ENCODE assay signal across 19 cellular contexts in genomic region chr1:41590331-41590730, GRCh38.
DNase-seq lines count a peak whose midpoint lies in the region; ATAC-seq, FAIRE-seq and TF ChIP-seq lines count a peak whose summit lies in the region.
"Had no signal": no experiment of that assay in that cellular context is flagged by ENCODE, and none has a peak within 500 bp of the region (broad histone marks: within the 10 kb centered on the region; RNA-seq: fewer than 3 reads in every experiment).

No MANE protein-coding gene starts in this region.

- peak; percentile 40 for FAIRE-seq in bronchial epithelial cell (lab: Jason Lieb, UNC)
- FAIRE-seq in pancreas (lab: Jason Lieb, UNC): no peak
- FAIRE-seq: GM12878, GM19239, HepG2, HTR-8/SVneo had no signal

- H3K36me3 Mint-ChIP-seq in activated CD4-positive, alpha-beta T cell treated with anti-CD3 and anti-CD28 coated beads, Interleukin-2, amount 10 ng/mL, durations not matched to agents 24 days and 14 days (ENCODE audit: low read depth): peaks cover 50% of the 10 kb centered on the region
- no peaks in the 10 kb centered on the region for H3K36me3 Mint-ChIP-seq in osteocyte (ENCODE audit: unreplicated experiment)

- TF ChIP-seq CTCF in DND-41 (IDR thresholded peaks at IDR 0.05; ENCODE audit: borderline replicate concordance, extremely low read depth, low read length, poor library complexity, severe bottlenecking): no peak
- no peak for TF ChIP-seq CTCF in bronchial epithelial cell (IDR thresholded peaks at IDR 0.05; ENCODE audit: insufficient read depth, low read length, severe bottlenecking)
- TF ChIP-seq CTCF in osteocyte (IDR thresholded peaks at IDR 0.05): no peak
- TF ChIP-seq CTCF in pancreas (IDR thresholded peaks at IDR 0.05): no peak

- no peaks in the 10 kb centered on the region for H3K27me3 ChIP-seq in DND-41 (ENCODE audit: insufficient read depth, low read length, poor library complexity)
- H3K27me3 ChIP-seq in bronchial epithelial cell (ENCODE audit: control insufficient read depth, insufficient read depth, low read length): no peaks in the 10 kb centered on the region
- H3K27me3 ChIP-seq in pancreas: no peaks in the 10 kb centered on the region
- H3K27me3 ChIP-seq: BLaER1 had no signal

- no peaks in the 10 kb centered on the region for H3K9me3 Mint-ChIP-seq in activated CD4-positive, alpha-beta T cell treated with anti-CD3 and anti-CD28 coated beads, Interleukin-2, amount 10 ng/mL, durations not matched to agents 24 days and 14 days
- H3K9me3 Mint-ChIP-seq in osteocyte (ENCODE audit: unreplicated experiment): peaks cover 5% of the 10 kb centered on the region

- DNase-seq in activated CD4-positive, alpha-beta T cell treated with anti-CD3 and anti-CD28 coated beads, Interleukin-2, amount 10 ng/mL, durations not matched to agents 24 days and 14 days: no peak
- no peak for DNase-seq in activated CD4-positive, alpha-beta T cell treated with anti-CD3 and anti-CD28 coated beads for 4 hours
- DNase-seq in DND-41: no peak
- no peak for DNase-seq in bronchial epithelial cell (ENCODE audit: low read depth)
- DNase-seq in osteocyte (ENCODE audit: extremely low spot score, unreplicated experiment): peak; percentile 49
- DNase-seq in HPDE6-E6E7 (ENCODE audit: extremely low spot score): no peak
- no peak for DNase-seq in Ammon's horn (ENCODE audit: low spot score)
- DNase-seq in pancreas: no peak
- DNase-seq: Calu3; CD4-positive, CD25-positive, alpha-beta regulatory T cell; DMS 273 treated with DMSO at 0.1 percent for 48 hours; GOT3 had no signal

- H3K9me3 ChIP-seq in DND-41 (ENCODE audit: insufficient read depth, low read length, severe bottlenecking): no peaks in the 10 kb centered on the region
- no peaks in the 10 kb centered on the region for H3K9me3 ChIP-seq in pancreas
- H3K9me3 ChIP-seq: HAP-1 had no signal

- H3K4me2 ChIP-seq in DND-41 (ENCODE audit: insufficient read depth, low read length): no peak overlapping the region
- H3K4me2 ChIP-seq: BLaER1 had no signal

- no peaks in the 10 kb centered on the region for H3K27me3 Mint-ChIP-seq in activated CD4-positive, alpha-beta T cell treated with anti-CD3 and anti-CD28 coated beads, Interleukin-2, amount 10 ng/mL, durations not matched to agents 24 days and 14 days
- H3K27me3 Mint-ChIP-seq in osteocyte (ENCODE audit: unreplicated experiment): no peaks in the 10 kb centered on the region
- H3K27me3 Mint-ChIP-seq: CD4-positive, CD25-positive, alpha-beta regulatory T cell had no signal

- peaks cover 100% of the 10 kb centered on the region for H3K79me2 ChIP-seq in DND-41 (ENCODE audit: insufficient read depth, low read length)

- H3K4me3 Mint-ChIP-seq in activated CD4-positive, alpha-beta T cell treated with anti-CD3 and anti-CD28 coated beads, Interleukin-2, amount 10 ng/mL, durations not matched to agents 24 days and 14 days: no peak overlapping the region
- H3K4me3 Mint-ChIP-seq in osteocyte (ENCODE audit: unreplicated experiment): no peak overlapping the region
- H3K4me3 Mint-ChIP-seq: CD4-positive, CD25-positive, alpha-beta regulatory T cell had no signal

- H3K4me1 ChIP-seq in DND-41 (ENCODE audit: insufficient read depth, low read length) (no peaks in the 10 kb centered on the region), pancreas (no peaks in the 10 kb centered on the region)
- H3K4me1 ChIP-seq: BLaER1, HAP-1 had no signal

- no peak overlapping the region for H3K9ac ChIP-seq in DND-41 (ENCODE audit: low read depth, low read length)
- H3K9ac ChIP-seq: BLaER1 had no signal

- peak overlapping the region; percentile 42 for H3K27ac Mint-ChIP-seq in activated CD4-positive, alpha-beta T cell treated with anti-CD3 and anti-CD28 coated beads, Interleukin-2, amount 10 ng/mL, durations not matched to agents 24 days and 14 days
- H3K27ac Mint-ChIP-seq in osteocyte (ENCODE audit: unreplicated experiment): no peak overlapping the region
- H3K27ac Mint-ChIP-seq: CD4-positive, CD25-positive, alpha-beta regulatory T cell had no signal

- peaks cover 95% of the 10 kb centered on the region for H4K20me1 ChIP-seq in DND-41 (ENCODE audit: insufficient read depth, low read length)
- H4K20me1 ChIP-seq: BLaER1 had no signal

- H3K36me3 ChIP-seq in DND-41 (ENCODE audit: insufficient read depth, low read length) (peaks cover 67% of the 10 kb centered on the region), bronchial epithelial cell (ENCODE audit: control insufficient read depth, insufficient read depth, low read length) (no peaks in the 10 kb centered on the region), pancreas (no peaks in the 10 kb centered on the region)
- H3K36me3 ChIP-seq: BLaER1, HAP-1 had no signal

- H3K27ac ChIP-seq in DND-41 (ENCODE audit: low read length) (peak overlapping the region; percentile 4), pancreas (no peak overlapping the region)
- H3K27ac ChIP-seq: 22Rv1, BLaER1 had no signal

- ATAC-seq in DND-41 (ENCODE audit: insufficient read depth, low read depth) (no peak), pancreas (no peak)
- ATAC-seq: GM12878, HepG2 had no signal

- H3K4me3 ChIP-seq in DND-41 (ENCODE audit: low read depth in 1 of 2, low read length in 2 of 2) (no peak overlapping the region), bronchial epithelial cell (ENCODE audit: low read depth, low read length) (no peak overlapping the region), pancreas (no peak overlapping the region)
- H3K4me3 ChIP-seq: BLaER1, GM12878, HAP-1 had no signal

- intact Hi-C loops in activated CD4-positive, alpha-beta T cell treated with anti-CD3 and anti-CD28 coated beads, Interleukin-2, amount 10 ng/mL, durations not matched to agents 24 days and 14 days (cut with micrococcal nuclease): no loop called here
- intact Hi-C loops in pancreas (cut with DNase I): no loop called here

- no peak overlapping the region for H2AFZ ChIP-seq in DND-41 (ENCODE audit: low read depth, low read length)

- H3K4me1 Mint-ChIP-seq in activated CD4-positive, alpha-beta T cell treated with anti-CD3 and anti-CD28 coated beads, Interleukin-2, amount 10 ng/mL, durations not matched to agents 24 days and 14 days: peaks cover 15% of the 10 kb centered on the region
- no peaks in the 10 kb centered on the region for H3K4me1 Mint-ChIP-seq in osteocyte (ENCODE audit: unreplicated experiment)
